ENCODE assay signal across 2 cellular contexts in the genomic region with DNA sequence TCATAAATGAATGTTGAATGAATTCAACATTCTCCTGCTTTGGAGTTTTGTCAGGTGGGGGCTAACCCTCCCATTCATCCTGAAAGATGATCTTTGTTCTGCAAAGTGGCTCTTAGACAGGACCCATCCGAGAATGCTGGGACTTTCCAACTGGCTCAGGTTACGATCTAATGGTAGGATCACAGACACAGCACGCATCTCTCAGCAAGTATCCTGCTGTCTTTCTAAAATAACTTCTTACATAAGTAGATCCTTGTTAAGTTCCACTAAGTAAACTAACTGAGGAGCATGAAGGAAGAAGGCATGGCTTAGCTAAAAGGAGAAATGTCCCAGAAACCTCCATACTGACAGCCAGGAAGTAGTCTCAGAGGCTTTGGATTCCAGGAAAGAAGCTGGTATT.
TF ChIP-seq lines count a peak whose summit lies in the region.

No MANE protein-coding gene starts in this region.

TF ChIP-seq in GM23338, 12 proteins besides CTCF, POLR2A, EP300 and RAD21 (continued from another document and continues in another):
- TF ChIP-seq, protein P1, sequence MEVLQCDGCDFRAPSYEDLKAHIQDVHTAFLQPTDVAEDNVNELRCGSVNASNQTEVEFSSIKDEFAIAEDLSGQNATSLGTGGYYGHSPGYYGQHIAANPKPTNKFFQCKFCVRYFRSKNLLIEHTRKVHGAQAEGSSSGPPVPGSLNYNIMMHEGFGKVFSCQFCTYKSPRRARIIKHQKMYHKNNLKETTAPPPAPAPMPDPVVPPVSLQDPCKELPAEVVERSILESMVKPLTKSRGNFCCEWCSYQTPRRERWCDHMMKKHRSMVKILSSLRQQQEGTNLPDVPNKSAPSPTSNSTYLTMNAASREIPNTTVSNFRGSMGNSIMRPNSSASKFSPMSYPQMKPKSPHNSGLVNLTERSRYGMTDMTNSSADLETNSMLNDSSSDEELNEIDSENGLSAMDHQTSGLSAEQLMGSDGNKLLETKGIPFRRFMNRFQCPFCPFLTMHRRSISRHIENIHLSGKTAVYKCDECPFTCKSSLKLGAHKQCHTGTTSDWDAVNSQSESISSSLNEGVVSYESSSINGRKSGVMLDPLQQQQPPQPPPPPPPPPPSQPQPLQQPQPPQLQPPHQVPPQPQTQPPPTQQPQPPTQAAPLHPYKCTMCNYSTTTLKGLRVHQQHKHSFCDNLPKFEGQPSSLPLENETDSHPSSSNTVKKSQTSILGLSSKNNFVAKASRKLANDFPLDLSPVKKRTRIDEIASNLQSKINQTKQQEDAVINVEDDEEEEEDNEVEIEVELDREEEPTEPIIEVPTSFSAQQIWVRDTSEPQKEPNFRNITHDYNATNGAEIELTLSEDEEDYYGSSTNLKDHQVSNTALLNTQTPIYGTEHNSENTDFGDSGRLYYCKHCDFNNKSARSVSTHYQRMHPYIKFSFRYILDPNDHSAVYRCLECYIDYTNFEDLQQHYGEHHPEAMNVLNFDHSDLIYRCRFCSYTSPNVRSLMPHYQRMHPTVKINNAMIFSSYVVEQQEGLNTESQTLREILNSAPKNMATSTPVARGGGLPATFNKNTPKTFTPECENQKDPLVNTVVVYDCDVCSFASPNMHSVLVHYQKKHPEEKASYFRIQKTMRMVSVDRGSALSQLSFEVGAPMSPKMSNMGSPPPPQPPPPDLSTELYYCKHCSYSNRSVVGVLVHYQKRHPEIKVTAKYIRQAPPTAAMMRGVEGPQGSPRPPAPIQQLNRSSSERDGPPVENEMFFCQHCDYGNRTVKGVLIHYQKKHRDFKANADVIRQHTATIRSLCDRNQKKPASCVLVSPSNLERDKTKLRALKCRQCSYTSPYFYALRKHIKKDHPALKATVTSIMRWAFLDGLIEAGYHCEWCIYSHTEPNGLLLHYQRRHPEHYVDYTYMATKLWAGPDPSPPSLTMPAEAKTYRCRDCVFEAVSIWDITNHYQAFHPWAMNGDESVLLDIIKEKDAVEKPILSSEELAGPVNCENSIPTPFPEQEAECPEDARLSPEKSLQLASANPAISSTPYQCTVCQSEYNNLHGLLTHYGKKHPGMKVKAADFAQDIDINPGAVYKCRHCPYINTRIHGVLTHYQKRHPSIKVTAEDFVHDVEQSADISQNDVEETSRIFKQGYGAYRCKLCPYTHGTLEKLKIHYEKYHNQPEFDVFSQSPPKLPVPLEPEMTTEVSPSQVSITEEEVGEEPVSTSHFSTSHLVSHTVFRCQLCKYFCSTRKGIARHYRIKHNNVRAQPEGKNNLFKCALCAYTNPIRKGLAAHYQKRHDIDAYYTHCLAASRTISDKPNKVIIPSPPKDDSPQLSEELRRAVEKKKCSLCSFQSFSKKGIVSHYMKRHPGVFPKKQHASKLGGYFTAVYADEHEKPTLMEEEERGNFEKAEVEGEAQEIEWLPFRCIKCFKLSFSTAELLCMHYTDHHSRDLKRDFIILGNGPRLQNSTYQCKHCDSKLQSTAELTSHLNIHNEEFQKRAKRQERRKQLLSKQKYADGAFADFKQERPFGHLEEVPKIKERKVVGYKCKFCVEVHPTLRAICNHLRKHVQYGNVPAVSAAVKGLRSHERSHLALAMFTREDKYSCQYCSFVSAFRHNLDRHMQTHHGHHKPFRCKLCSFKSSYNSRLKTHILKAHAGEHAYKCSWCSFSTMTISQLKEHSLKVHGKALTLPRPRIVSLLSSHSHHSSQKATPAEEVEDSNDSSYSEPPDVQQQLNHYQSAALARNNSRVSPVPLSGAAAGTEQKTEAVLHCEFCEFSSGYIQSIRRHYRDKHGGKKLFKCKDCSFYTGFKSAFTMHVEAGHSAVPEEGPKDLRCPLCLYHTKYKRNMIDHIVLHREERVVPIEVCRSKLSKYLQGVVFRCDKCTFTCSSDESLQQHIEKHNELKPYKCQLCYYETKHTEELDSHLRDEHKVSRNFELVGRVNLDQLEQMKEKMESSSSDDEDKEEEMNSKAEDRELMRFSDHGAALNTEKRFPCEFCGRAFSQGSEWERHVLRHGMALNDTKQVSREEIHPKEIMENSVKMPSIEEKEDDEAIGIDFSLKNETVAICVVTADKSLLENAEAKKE (CRISPR knock-in tag; IDR thresholded peaks at IDR 0.05): no peak
- TF ChIP-seq NANOG (IDR thresholded peaks at IDR 0.05; ENCODE audit: borderline replicate concordance) (no peak), ZNF331 (CRISPR knock-in tag; IDR thresholded peaks at IDR 0.05; ENCODE audit: low read depth) (no peak), ZNF114 (CRISPR knock-in tag; IDR thresholded peaks at IDR 0.05) (no peak), JUNB (IDR thresholded peaks at IDR 0.05; ENCODE audit: unreplicated experiment) (no peak), EZH2 (IDR thresholded peaks at IDR 0.05; ENCODE audit: low read depth, unreplicated experiment) (no peak), EZH2phosphoT487 (IDR thresholded peaks at IDR 0.05; ENCODE audit: unreplicated experiment) (no peak), STAT1 (IDR thresholded peaks at IDR 0.05; ENCODE audit: unreplicated experiment) (no peak)
- TF ChIP-seq, protein P2, sequence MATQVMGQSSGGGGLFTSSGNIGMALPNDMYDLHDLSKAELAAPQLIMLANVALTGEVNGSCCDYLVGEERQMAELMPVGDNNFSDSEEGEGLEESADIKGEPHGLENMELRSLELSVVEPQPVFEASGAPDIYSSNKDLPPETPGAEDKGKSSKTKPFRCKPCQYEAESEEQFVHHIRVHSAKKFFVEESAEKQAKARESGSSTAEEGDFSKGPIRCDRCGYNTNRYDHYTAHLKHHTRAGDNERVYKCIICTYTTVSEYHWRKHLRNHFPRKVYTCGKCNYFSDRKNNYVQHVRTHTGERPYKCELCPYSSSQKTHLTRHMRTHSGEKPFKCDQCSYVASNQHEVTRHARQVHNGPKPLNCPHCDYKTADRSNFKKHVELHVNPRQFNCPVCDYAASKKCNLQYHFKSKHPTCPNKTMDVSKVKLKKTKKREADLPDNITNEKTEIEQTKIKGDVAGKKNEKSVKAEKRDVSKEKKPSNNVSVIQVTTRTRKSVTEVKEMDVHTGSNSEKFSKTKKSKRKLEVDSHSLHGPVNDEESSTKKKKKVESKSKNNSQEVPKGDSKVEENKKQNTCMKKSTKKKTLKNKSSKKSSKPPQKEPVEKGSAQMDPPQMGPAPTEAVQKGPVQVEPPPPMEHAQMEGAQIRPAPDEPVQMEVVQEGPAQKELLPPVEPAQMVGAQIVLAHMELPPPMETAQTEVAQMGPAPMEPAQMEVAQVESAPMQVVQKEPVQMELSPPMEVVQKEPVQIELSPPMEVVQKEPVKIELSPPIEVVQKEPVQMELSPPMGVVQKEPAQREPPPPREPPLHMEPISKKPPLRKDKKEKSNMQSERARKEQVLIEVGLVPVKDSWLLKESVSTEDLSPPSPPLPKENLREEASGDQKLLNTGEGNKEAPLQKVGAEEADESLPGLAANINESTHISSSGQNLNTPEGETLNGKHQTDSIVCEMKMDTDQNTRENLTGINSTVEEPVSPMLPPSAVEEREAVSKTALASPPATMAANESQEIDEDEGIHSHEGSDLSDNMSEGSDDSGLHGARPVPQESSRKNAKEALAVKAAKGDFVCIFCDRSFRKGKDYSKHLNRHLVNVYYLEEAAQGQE (IDR thresholded peaks at IDR 0.05; ENCODE audit: unreplicated experiment): no peak
- TF ChIP-seq, protein P3, sequence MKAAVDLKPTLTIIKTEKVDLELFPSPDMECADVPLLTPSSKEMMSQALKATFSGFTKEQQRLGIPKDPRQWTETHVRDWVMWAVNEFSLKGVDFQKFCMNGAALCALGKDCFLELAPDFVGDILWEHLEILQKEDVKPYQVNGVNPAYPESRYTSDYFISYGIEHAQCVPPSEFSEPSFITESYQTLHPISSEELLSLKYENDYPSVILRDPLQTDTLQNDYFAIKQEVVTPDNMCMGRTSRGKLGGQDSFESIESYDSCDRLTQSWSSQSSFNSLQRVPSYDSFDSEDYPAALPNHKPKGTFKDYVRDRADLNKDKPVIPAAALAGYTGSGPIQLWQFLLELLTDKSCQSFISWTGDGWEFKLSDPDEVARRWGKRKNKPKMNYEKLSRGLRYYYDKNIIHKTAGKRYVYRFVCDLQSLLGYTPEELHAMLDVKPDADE (IDR thresholded peaks at IDR 0.05): no peak

TF ChIP-seq in WTC11, 78 proteins besides CTCF, POLR2A, EP300 and RAD21 (continued from another document):
- TF ChIP-seq, protein P4, sequence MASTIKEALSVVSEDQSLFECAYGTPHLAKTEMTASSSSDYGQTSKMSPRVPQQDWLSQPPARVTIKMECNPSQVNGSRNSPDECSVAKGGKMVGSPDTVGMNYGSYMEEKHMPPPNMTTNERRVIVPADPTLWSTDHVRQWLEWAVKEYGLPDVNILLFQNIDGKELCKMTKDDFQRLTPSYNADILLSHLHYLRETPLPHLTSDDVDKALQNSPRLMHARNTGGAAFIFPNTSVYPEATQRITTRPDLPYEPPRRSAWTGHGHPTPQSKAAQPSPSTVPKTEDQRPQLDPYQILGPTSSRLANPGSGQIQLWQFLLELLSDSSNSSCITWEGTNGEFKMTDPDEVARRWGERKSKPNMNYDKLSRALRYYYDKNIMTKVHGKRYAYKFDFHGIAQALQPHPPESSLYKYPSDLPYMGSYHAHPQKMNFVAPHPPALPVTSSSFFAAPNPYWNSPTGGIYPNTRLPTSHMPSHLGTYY (CRISPR knock-in tag; IDR thresholded peaks at IDR 0.05): no peak
- TF ChIP-seq, protein P5, sequence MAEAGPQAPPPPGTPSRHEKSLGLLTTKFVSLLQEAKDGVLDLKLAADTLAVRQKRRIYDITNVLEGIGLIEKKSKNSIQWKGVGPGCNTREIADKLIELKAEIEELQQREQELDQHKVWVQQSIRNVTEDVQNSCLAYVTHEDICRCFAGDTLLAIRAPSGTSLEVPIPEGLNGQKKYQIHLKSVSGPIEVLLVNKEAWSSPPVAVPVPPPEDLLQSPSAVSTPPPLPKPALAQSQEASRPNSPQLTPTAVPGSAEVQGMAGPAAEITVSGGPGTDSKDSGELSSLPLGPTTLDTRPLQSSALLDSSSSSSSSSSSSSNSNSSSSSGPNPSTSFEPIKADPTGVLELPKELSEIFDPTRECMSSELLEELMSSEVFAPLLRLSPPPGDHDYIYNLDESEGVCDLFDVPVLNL (CRISPR knock-in tag; IDR thresholded peaks at IDR 0.05; ENCODE audit: borderline replicate concordance, low read depth): no peak
- TF ChIP-seq, protein P6, sequence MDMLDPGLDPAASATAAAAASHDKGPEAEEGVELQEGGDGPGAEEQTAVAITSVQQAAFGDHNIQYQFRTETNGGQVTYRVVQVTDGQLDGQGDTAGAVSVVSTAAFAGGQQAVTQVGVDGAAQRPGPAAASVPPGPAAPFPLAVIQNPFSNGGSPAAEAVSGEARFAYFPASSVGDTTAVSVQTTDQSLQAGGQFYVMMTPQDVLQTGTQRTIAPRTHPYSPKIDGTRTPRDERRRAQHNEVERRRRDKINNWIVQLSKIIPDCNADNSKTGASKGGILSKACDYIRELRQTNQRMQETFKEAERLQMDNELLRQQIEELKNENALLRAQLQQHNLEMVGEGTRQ (CRISPR knock-in tag; IDR thresholded peaks at IDR 0.05): no peak
- TF ChIP-seq, protein P7, sequence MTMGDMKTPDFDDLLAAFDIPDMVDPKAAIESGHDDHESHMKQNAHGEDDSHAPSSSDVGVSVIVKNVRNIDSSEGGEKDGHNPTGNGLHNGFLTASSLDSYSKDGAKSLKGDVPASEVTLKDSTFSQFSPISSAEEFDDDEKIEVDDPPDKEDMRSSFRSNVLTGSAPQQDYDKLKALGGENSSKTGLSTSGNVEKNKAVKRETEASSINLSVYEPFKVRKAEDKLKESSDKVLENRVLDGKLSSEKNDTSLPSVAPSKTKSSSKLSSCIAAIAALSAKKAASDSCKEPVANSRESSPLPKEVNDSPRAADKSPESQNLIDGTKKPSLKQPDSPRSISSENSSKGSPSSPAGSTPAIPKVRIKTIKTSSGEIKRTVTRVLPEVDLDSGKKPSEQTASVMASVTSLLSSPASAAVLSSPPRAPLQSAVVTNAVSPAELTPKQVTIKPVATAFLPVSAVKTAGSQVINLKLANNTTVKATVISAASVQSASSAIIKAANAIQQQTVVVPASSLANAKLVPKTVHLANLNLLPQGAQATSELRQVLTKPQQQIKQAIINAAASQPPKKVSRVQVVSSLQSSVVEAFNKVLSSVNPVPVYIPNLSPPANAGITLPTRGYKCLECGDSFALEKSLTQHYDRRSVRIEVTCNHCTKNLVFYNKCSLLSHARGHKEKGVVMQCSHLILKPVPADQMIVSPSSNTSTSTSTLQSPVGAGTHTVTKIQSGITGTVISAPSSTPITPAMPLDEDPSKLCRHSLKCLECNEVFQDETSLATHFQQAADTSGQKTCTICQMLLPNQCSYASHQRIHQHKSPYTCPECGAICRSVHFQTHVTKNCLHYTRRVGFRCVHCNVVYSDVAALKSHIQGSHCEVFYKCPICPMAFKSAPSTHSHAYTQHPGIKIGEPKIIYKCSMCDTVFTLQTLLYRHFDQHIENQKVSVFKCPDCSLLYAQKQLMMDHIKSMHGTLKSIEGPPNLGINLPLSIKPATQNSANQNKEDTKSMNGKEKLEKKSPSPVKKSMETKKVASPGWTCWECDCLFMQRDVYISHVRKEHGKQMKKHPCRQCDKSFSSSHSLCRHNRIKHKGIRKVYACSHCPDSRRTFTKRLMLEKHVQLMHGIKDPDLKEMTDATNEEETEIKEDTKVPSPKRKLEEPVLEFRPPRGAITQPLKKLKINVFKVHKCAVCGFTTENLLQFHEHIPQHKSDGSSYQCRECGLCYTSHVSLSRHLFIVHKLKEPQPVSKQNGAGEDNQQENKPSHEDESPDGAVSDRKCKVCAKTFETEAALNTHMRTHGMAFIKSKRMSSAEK (CRISPR knock-in tag; IDR thresholded peaks at IDR 0.05; ENCODE audit: borderline replicate concordance): no peak
- TF ChIP-seq FOXP1 (CRISPR knock-in tag; IDR thresholded peaks at IDR 0.05; ENCODE audit: borderline replicate concordance): no peak
- TF ChIP-seq, protein P8, sequence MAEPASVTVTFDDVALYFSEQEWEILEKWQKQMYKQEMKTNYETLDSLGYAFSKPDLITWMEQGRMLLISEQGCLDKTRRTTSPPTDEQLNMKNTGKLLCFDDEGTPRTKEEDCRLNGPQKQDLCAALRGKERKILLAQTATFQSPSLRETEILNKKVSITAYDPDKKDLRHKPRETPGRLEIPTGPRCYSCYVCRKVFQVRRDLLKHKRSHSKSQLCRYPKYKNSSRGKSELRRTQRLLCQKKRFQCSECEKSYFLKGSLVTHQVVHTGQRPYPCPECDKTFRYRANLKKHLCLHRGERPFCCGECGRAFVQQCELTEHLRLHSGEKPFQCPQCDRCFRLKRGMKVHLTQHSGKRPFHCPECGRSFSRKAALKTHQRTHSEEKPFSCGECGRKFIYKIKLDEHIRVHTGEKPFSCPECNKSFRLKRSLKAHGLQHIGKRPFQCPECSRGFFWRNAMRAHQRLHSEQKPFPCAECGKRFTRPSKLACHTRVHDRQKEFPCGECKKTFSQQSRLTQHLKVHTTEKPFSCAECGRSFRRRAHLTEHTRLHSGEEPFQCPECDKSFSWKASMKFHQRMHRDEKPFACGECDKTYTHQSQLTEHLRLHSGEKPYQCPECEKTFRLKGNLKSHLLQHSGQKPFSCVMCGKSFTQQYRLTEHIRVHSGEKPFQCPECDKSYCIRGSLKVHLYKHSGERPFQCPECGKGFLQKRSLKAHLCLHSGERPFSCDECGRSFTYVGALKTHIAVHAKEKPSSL (CRISPR knock-in tag; conservative IDR thresholded peaks at IDR 0.05): no peak
- TF ChIP-seq, protein P9, sequence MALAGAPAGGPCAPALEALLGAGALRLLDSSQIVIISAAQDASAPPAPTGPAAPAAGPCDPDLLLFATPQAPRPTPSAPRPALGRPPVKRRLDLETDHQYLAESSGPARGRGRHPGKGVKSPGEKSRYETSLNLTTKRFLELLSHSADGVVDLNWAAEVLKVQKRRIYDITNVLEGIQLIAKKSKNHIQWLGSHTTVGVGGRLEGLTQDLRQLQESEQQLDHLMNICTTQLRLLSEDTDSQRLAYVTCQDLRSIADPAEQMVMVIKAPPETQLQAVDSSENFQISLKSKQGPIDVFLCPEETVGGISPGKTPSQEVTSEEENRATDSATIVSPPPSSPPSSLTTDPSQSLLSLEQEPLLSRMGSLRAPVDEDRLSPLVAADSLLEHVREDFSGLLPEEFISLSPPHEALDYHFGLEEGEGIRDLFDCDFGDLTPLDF (CRISPR knock-in tag; IDR thresholded peaks at IDR 0.05): no peak
